In genomic region chr11:12089473-12089872, GRCh38 we compare ENCODE assay signal across 14 cellular contexts. TPM values are rescaled to one million over a fixed set of nuclear protein-coding genes. Genes with fewer than 3 reads are reported as not detected.
A peak's percentile ranks its signal among the peaks of the same experiment; 100 is the strongest.
DNase-seq lines count a peak whose midpoint lies in the region; ATAC-seq and TF ChIP-seq lines count a peak whose summit lies in the region.
"Had no signal": no experiment of that assay in that cellular context is flagged by ENCODE, and none has a peak within 500 bp of the region (broad histone marks: within the 10 kb centered on the region; RNA-seq: fewer than 3 reads in every experiment).

No MANE protein-coding gene starts in this region.

- H3K36me3 ChIP-seq in RWPE2 (ENCODE audit: low read depth) (no peaks in the 10 kb centered on the region), esophagus muscularis mucosa (no peaks in the 10 kb centered on the region), thoracic aorta (no peaks in the 10 kb centered on the region)
- H3K36me3 ChIP-seq: sigmoid colon had no signal

- H3K27me3 ChIP-seq in RWPE2 (ENCODE audit: insufficient read depth, poor library complexity, severe bottlenecking), result no peaks in the 10 kb centered on the region
- H3K27me3 ChIP-seq in esophagus muscularis mucosa, result no peaks in the 10 kb centered on the region
- no peaks in the 10 kb centered on the region for H3K27me3 ChIP-seq in thoracic aorta (replicated peaks; ENCODE audit: insufficient read depth)
- H3K27me3 ChIP-seq: sigmoid colon had no signal

- intact Hi-C loops in esophagus muscularis mucosa (cut with DNase I), result no loop called here

- H3K36me3 Mint-ChIP-seq in activated naive CD4-positive, alpha-beta T cell treated with anti-CD3 and anti-CD28 coated beads, Interleukin-2, amount 50 U/mL, for 72 hours, result peaks cover 0 to 3% of the 10 kb centered on the region in 2 donors

- H3K4me3 ChIP-seq in RWPE2 (ENCODE audit: severe bottlenecking), result no peak overlapping the region
- H3K4me3 ChIP-seq in esophagus muscularis mucosa, result no peak overlapping the region
- no peak overlapping the region for H3K4me3 ChIP-seq in thoracic aorta
- H3K4me3 ChIP-seq: mucosa of descending colon, sigmoid colon had no signal

- H3K9me3 Mint-ChIP-seq in activated naive CD4-positive, alpha-beta T cell treated with anti-CD3 and anti-CD28 coated beads, Interleukin-2, amount 50 U/mL, for 72 hours, result peaks cover 0 to under 1% of the 10 kb centered on the region in 2 donors

- H3K9me3 ChIP-seq in RWPE2 (ENCODE audit: severe bottlenecking) (no peaks in the 10 kb centered on the region), esophagus muscularis mucosa (no peaks in the 10 kb centered on the region), thoracic aorta (no peaks in the 10 kb centered on the region)
- H3K9me3 ChIP-seq: mucosa of descending colon, sigmoid colon had no signal

- WGBS in esophagus muscularis mucosa, result 68% methylated on average over 2 of the region's 2 CpGs

- ATAC-seq in activated naive CD4-positive, alpha-beta T cell treated with anti-CD3 and anti-CD28 coated beads, Interleukin-2, amount 50 U/mL, for 72 hours, result peak in 1 of 2 donors; percentile 74
- ATAC-seq in RWPE2 (ENCODE audit: low read depth) (peak; percentile 0; the same call in 1 of the 3 replicates), thoracic aorta (ENCODE audit: insufficient number of reproducible peaks, low FRiP score, low read depth) (no peak)

- TF ChIP-seq POLR2A in esophagus muscularis mucosa (IDR thresholded peaks at IDR 0.05; ENCODE audit: low read depth), result no peak

- peaks cover 64% of the 10 kb centered on the region for H3K4me1 ChIP-seq in RWPE2 (ENCODE audit: insufficient read depth, poor library complexity, severe bottlenecking)
- peaks cover 68 to 80% (median 71%) of the 10 kb centered on the region in 4 donors for H3K4me1 ChIP-seq in esophagus muscularis mucosa
- H3K4me1 ChIP-seq in thoracic aorta (ENCODE audit: control insufficient read depth in 1 of 2, low read depth in 2 of 2), result peaks cover 52 to 87% of the 10 kb centered on the region in 2 donors

- no peak for TF ChIP-seq EP300 in esophagus muscularis mucosa (IDR thresholded peaks at IDR 0.05)

- no peak for DNase-seq in activated naive CD4-positive, alpha-beta T cell treated with anti-CD3 and anti-CD28 coated beads, Interleukin-2, amount 50 U/mL, for 72 hours (ENCODE audit: low spot score in 2 of 2)
- DNase-seq in activated naive CD4-positive, alpha-beta T cell treated with anti-CD3 and anti-CD28 coated beads, Interleukin-2, amount 50 U/mL, for 16 hours, result no peak
- DNase-seq in RWPE2 (ENCODE audit: low spot score), result no peak
- no peak for DNase-seq in esophagus muscularis mucosa (ENCODE audit: extremely low spot score)
- DNase-seq in thoracic aorta (ENCODE audit: low spot score), result no peak
- DNase-seq in OCI-M1 (lab: John Stamatoyannopoulos, UW), result no peak
- DNase-seq in stimulated activated CD4-positive, alpha-beta T cell treated with anti-CD3 and anti-CD28 coated beads, Interleukin-4, amount 100 ng/mL, for 1 hour, result no peak
- no peak for DNase-seq in NK-92 treated with Interleukin-12 subunit alpha and Interleukin-12 subunit beta, amount 100 ng/mL, for 24 hours (lab: John Stamatoyannopoulos, UW)
- DNase-seq: caudate nucleus, head of caudate nucleus, MM.1S, NCI-H446, sigmoid colon had no signal

- TF ChIP-seq CTCF in RWPE2 (IDR thresholded peaks at IDR 0.05; ENCODE audit: poor library complexity, severe bottlenecking) (no peak), esophagus muscularis mucosa (IDR thresholded peaks at IDR 0.05) (no peak), thoracic aorta (IDR thresholded peaks at IDR 0.05) (no peak)

- H3K27ac ChIP-seq in RWPE2 (ENCODE audit: poor library complexity, severe bottlenecking) (peak overlapping the region; percentile 99), esophagus muscularis mucosa (replicated peaks in 1 of 4) (peak overlapping the region; percentile 65 to 91 (median 90)), thoracic aorta (peak overlapping the region; percentile 99)

- H3K27ac Mint-ChIP-seq in activated naive CD4-positive, alpha-beta T cell treated with anti-CD3 and anti-CD28 coated beads, Interleukin-2, amount 50 U/mL, for 72 hours, result peak overlapping the region; percentile 64 to 93

RNA-seq across cellular contexts. Expression of gene MICAL2, which starts 20.9 kb away (rescaled TPM):
- 100 to 1,000 TPM in 1 of 2 donors, 10 to 100 TPM in 1; 60.8 to 124 TPM for total RNA-seq in activated naive CD4-positive, alpha-beta T cell treated with anti-CD3 and anti-CD28 coated beads, Interleukin-2, amount 50 U/mL, for 72 hours
- 100 to 1,000 TPM; 195 to 499 (median 259) TPM for total RNA-seq in esophagus muscularis mucosa
- total RNA-seq in thoracic aorta, result 100 to 1,000 TPM; 791 to 989 TPM
